ENCODE assay signal across 8 cellular contexts in the genomic region with DNA sequence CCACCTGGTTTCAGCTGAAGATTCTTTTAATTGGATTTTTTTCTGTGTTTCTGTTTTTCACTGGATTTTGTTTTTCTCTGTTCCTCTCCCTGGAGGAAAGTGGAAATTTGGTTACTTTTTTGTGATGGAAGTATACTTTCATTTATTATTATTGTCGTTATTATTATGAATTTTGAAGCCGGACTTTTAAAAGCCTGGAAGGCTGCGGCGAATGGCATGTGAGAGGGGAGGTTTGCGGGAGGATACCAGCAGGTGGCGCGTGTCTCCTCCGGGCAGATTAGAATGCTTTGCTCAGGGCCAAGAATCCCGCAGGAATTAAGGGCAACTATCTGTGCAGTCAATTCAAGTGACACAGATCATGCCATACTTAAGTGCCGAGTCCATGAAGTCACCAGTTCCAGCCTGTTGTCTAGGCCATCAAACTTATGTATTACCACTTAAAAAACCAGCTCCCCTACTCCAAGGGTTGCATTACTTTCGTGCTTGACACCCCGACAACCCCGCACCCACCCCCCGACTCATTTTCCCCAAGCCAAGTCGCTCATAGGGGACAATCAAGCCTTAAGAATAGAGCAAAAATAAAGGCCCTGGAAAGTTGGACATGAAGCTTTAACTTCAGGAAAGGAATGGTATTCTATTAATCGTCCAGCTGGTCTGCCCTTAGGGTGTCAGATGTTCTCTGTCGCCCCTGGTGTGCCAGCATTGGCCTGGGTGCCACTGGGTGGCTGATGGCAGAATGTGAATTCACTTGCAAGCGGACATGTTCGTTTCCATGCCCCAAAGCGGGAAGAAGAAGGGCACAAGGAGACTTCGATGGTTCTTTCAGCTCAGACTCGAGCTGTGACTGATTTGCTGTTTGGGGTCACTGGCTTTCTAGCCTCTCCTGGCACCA. TPM values are rescaled to one million over a fixed set of nuclear protein-coding genes. Genes with fewer than 3 reads are reported as not detected.
DNase-seq lines count a peak whose midpoint lies in the region; ATAC-seq, FAIRE-seq and TF ChIP-seq lines count a peak whose summit lies in the region.

No MANE protein-coding gene starts in this region.

- peaks cover 24% of the 10 kb centered on the region for H3K4me1 ChIP-seq in A673 (ENCODE audit: insufficient read depth, low read length, poor library complexity, severe bottlenecking)
- peaks cover 0 to 18% (median 5%) of the 10 kb centered on the region in 4 donors for H3K4me1 ChIP-seq in right lobe of liver

- WGBS in right lobe of liver (ENCODE audit: insufficient coverage, low coverage, low lambda C conversion rate, missing lambda C conversion rate): 31% methylated on average over 19 of the region's 22 CpGs

- H3K27ac ChIP-seq in A673 (ENCODE audit: low read depth, low read length, poor library complexity, severe bottlenecking): peak overlapping the region; percentile 94
- H3K27ac ChIP-seq in right lobe of liver: peak overlapping the region in 1 of 3 donors; percentile 90

- peak; percentile 92 for DNase-seq in A673 (ENCODE audit: low spot score)
- DNase-seq in GM18507 (ENCODE audit: extremely low spot score, insufficient read length, low read depth): no peak
- peak; percentile 53 for DNase-seq in NCI-H2227 (lab: John Stamatoyannopoulos, UW; ENCODE audit: unreplicated experiment)
- peak; percentile 88 for DNase-seq in activated CD4-positive, alpha-beta T cell treated with anti-CD3 and anti-CD28 coated beads, Interleukin-2, amount 10 ng/mL, durations not matched to agents 24 days and 14 days
- DNase-seq in dermis blood vessel endothelial cell: peak; percentile 88
- peak; percentile 84 to 86 (median 84) for DNase-seq in right lobe of liver
- DNase-seq in stimulated activated CD4-positive, alpha-beta T cell treated with anti-CD3 and anti-CD28 coated beads, Interleukin-4, amount 100 ng/mL, for 24 hours: peak; percentile 72

- TF ChIP-seq CTCF in A673 (conservative IDR thresholded peaks at IDR 0.05; ENCODE audit: low read depth, low read length) (peak; percentile 96), right lobe of liver (IDR thresholded peaks at IDR 0.05) (peak; percentile 76 to 91 (median 90))

- no TSS peak for BruUV-seq in A673 (replicated peaks; lab: Mats Ljungman, UMichigan)

- H3K9me3 Mint-ChIP-seq in activated CD4-positive, alpha-beta T cell treated with anti-CD3 and anti-CD28 coated beads, Interleukin-2, amount 10 ng/mL, durations not matched to agents 24 days and 14 days: no peaks in the 10 kb centered on the region

- H3K9me3 ChIP-seq in A673 (ENCODE audit: low read depth, low read length, poor library complexity, severe bottlenecking) (no peaks in the 10 kb centered on the region), right lobe of liver (no peaks in the 10 kb centered on the region)

- peak overlapping the region; percentile 97 for H3K4me3 Mint-ChIP-seq in activated CD4-positive, alpha-beta T cell treated with anti-CD3 and anti-CD28 coated beads, Interleukin-2, amount 10 ng/mL, durations not matched to agents 24 days and 14 days

- peak; percentile 60 to 68 (median 64) for ATAC-seq in right lobe of liver
- no peak for ATAC-seq in GM18519 (IDR thresholded peaks at IDR 0.05; ENCODE audit: low FRiP score, unreplicated experiment)

- peaks cover 34% of the 10 kb centered on the region for H3K4me1 Mint-ChIP-seq in activated CD4-positive, alpha-beta T cell treated with anti-CD3 and anti-CD28 coated beads, Interleukin-2, amount 10 ng/mL, durations not matched to agents 24 days and 14 days

- peak; percentile 92 for FAIRE-seq in GM18507 (lab: Jason Lieb, UNC)

- TF ChIP-seq POLR2A in right lobe of liver (IDR thresholded peaks at IDR 0.05): no peak

- intact Hi-C loops in A673 (cut with micrococcal nuclease; ENCODE audit: unreplicated experiment) (loop anchor here (1.0 to 5.0 kb wide), 3 partner anchors 58 to 170 kb away; no protein-coding TSS in a partner anchor), right lobe of liver (cut with DNase I) (loop anchor here in 1 of 2 donors (5.0 kb wide), 1 partner anchor 166 kb away; no protein-coding TSS in a partner anchor)
- intact Hi-C loops in activated CD4-positive, alpha-beta T cell treated with anti-CD3 and anti-CD28 coated beads, Interleukin-2, amount 10 ng/mL, durations not matched to agents 24 days and 14 days (cut with micrococcal nuclease): loop anchor here (1.0 to 10.0 kb wide), 7 partner anchors 21 to 1207 kb away; a partner anchor contains a TSS

- POLR2A ChIA-PET in A673 (lab: Charles Lee; ENCODE audit: low non-redundant PET): interaction anchor here (0.7 kb wide), 1 partner anchor 10 kb away, joined by 4 read pairs; no protein-coding TSS in a partner anchor

- H3K36me3 ChIP-seq in A673 (ENCODE audit: insufficient read depth, low read length, poor library complexity, severe bottlenecking) (no peaks in the 10 kb centered on the region), right lobe of liver (no peaks in the 10 kb centered on the region)

- CTCF ChIA-PET in A673 (lab: Charles Lee): interaction anchor here (1.0 to 1.8 kb wide), 2 partner anchors 128 to 169 kb away, joined by 5 to 27 read pairs; no protein-coding TSS in a partner anchor

- peaks cover 3% of the 10 kb centered on the region for H3K36me3 Mint-ChIP-seq in activated CD4-positive, alpha-beta T cell treated with anti-CD3 and anti-CD28 coated beads, Interleukin-2, amount 10 ng/mL, durations not matched to agents 24 days and 14 days (ENCODE audit: low read depth)

- H3K27me3 ChIP-seq in A673 (replicated peaks; ENCODE audit: insufficient read depth, low read depth, low read length, poor library complexity): no peaks in the 10 kb centered on the region
- no peaks in the 10 kb centered on the region for H3K27me3 ChIP-seq in right lobe of liver

- H3K27ac Mint-ChIP-seq in activated CD4-positive, alpha-beta T cell treated with anti-CD3 and anti-CD28 coated beads, Interleukin-2, amount 10 ng/mL, durations not matched to agents 24 days and 14 days: peak overlapping the region; percentile 29

- H3K4me3 ChIP-seq in A673 (ENCODE audit: low read depth, low read length, poor library complexity, severe bottlenecking) (peak overlapping the region; percentile 94), right lobe of liver (peak overlapping the region in 1 of 3 donors; percentile 79)

- peaks cover 9% of the 10 kb centered on the region for H3K27me3 Mint-ChIP-seq in activated CD4-positive, alpha-beta T cell treated with anti-CD3 and anti-CD28 coated beads, Interleukin-2, amount 10 ng/mL, durations not matched to agents 24 days and 14 days

RNA-seq across cellular contexts. Expression of a gene that starts 1.3 kb away (rescaled TPM):
- total RNA-seq in A673 (2021) (25.3 and 26.9 TPM in 2 replicates), dermis blood vessel endothelial cell (21.8 and 25.7 TPM in 2 replicates), right lobe of liver (1 to 10 TPM; 5.4 to 9.6 (median 7.7) TPM)
- 17.6 and 18.3 TPM in 2 replicates for total RNA-seq in activated CD4-positive, alpha-beta T cell treated with anti-CD3 and anti-CD28 coated beads, Interleukin-2, amount 10 ng/mL, durations not matched to agents 24 days and 14 days
